10 cellular contexts compared by ENCODE assay signal in genomic region chr22:31951201-31952093, GRCh38. TPM values are rescaled to one million over a fixed set of nuclear protein-coding genes. Genes with fewer than 3 reads are reported as not detected.
DNase-seq lines count a peak whose midpoint lies in the region; ATAC-seq and TF ChIP-seq lines count a peak whose summit lies in the region.
"Had no signal": no experiment of that assay in that cellular context is flagged by ENCODE, and none has a peak within 500 bp of the region (broad histone marks: within the 10 kb centered on the region; RNA-seq: fewer than 3 reads in every experiment).

No MANE protein-coding gene starts in this region.

- H3K4me1 ChIP-seq in mucosa of stomach (ENCODE audit: control insufficient read depth, insufficient read depth, low read length) (peaks cover 56% of the 10 kb centered on the region), vagina (peaks cover 58% of the 10 kb centered on the region)

- in situ Hi-C loops in brain microvascular endothelial cell (cut with HindIII; ENCODE audit: low pct_ligation_motif_present, low sequenced_read_pairs): no loop called here

- H3K9ac ChIP-seq in mucosa of stomach (ENCODE audit: low read length): peak overlapping the region; percentile 31

- peaks cover 30% of the 10 kb centered on the region for H3K36me3 ChIP-seq in brain microvascular endothelial cell (replicated peaks)
- peaks cover 8% of the 10 kb centered on the region for H3K36me3 ChIP-seq in mucosa of stomach (ENCODE audit: control insufficient read depth, insufficient read depth, low read length)
- peaks cover 0 to 5% of the 10 kb centered on the region in 2 donors for H3K36me3 ChIP-seq in vagina

- intact Hi-C loops in vagina (cut with DNase I): no loop called here

- H3K4me3 ChIP-seq in brain microvascular endothelial cell (ENCODE audit: low read depth, low read length): no peak overlapping the region
- peak overlapping the region; percentile 3 for H3K4me3 ChIP-seq in mucosa of stomach (ENCODE audit: low read length)
- H3K4me3 ChIP-seq in vagina: no peak overlapping the region
- H3K4me3 ChIP-seq: lower lobe of right lung had no signal

- TF ChIP-seq POLR2A in vagina (IDR thresholded peaks at IDR 0.05): no peak

- TF ChIP-seq CTCF in brain microvascular endothelial cell (IDR thresholded peaks at IDR 0.05; ENCODE audit: low read depth, low read length, missing control alignments) (no peak), vagina (IDR thresholded peaks at IDR 0.05) (no peak)

- DNase-seq in stimulated activated CD4-positive, alpha-beta T cell treated with anti-CD3 and anti-CD28 coated beads, Interleukin-4, amount 100 ng/mL, for 24 hours: peak; percentile 29
- DNase-seq in stimulated activated CD4-positive, alpha-beta T cell treated with anti-CD3 and anti-CD28 coated beads, Interleukin-4, amount 100 ng/mL, for 1 hour: no peak
- DNase-seq in brain microvascular endothelial cell: no peak
- DNase-seq in vagina (ENCODE audit: extremely low spot score in 2 of 2): no peak
- no peak for DNase-seq in activated gamma-delta T cell (lab: John Stamatoyannopoulos, UW)
- DNase-seq in NCI-H82 (lab: John Stamatoyannopoulos, UW): no peak
- DNase-seq: DMS53, lower lobe of right lung had no signal

- no peak for ATAC-seq in HG02610 (IDR thresholded peaks at IDR 0.05; ENCODE audit: unreplicated experiment)

- H3K27me3 ChIP-seq in brain microvascular endothelial cell (replicated peaks) (no peaks in the 10 kb centered on the region), mucosa of stomach (ENCODE audit: control insufficient read depth, insufficient read depth, low read length) (no peaks in the 10 kb centered on the region), vagina (no peaks in the 10 kb centered on the region)

- H3K27ac ChIP-seq in brain microvascular endothelial cell: peak overlapping the region; percentile 22
- peak overlapping the region; percentile 64 for H3K27ac ChIP-seq in vagina
- H3K27ac ChIP-seq: lower lobe of right lung had no signal

- H3K9me3 ChIP-seq in mucosa of stomach (ENCODE audit: control insufficient read depth, low read length) (no peaks in the 10 kb centered on the region), vagina (no peaks in the 10 kb centered on the region)
- H3K9me3 ChIP-seq: lower lobe of right lung had no signal

RNA-seq across cellular contexts. Expression of gene YWHAH, which starts 7.1 kb away (rescaled TPM):
- 86.2 TPM for total RNA-seq in vagina
